ENCODE assay signal across 20 cellular contexts in genomic region chr1:84107955-84108354, GRCh38. TPM values are rescaled to one million over a fixed set of nuclear protein-coding genes. Genes with fewer than 3 reads are reported as not detected.
DNase-seq lines count a peak whose midpoint lies in the region; ATAC-seq and TF ChIP-seq lines count a peak whose summit lies in the region.
"Had no signal": no experiment of that assay in that cellular context is flagged by ENCODE, and none has a peak within 500 bp of the region (broad histone marks: within the 10 kb centered on the region; RNA-seq: fewer than 3 reads in every experiment).

No MANE protein-coding gene starts in this region.

- no peaks in the 10 kb centered on the region for H4K20me1 ChIP-seq in OCI-LY7 (ENCODE audit: insufficient read depth, low read length)

- H3K4me1 ChIP-seq in mesenchymal stem cell (ENCODE audit: control insufficient read depth, insufficient read depth, low read depth, low read length) (peaks cover 2% of the 10 kb centered on the region), OCI-LY7 (ENCODE audit: insufficient read depth, low read length, poor library complexity, severe bottlenecking) (no peaks in the 10 kb centered on the region)
- H3K4me1 ChIP-seq: breast epithelium had no signal

- H3K18ac ChIP-seq in mesenchymal stem cell (ENCODE audit: low read depth in 1 of 2, low read length in 2 of 2), result no peak overlapping the region

- H2BK5ac ChIP-seq in mesenchymal stem cell (ENCODE audit: low read depth, low read length, poor library complexity, severe bottlenecking), result no peak overlapping the region

- ATAC-seq in GM18502 (IDR thresholded peaks at IDR 0.05; ENCODE audit: poor library complexity, unreplicated experiment) (peak; percentile 4), GM21528 (IDR thresholded peaks at IDR 0.05; ENCODE audit: low FRiP score, unreplicated experiment) (peak; percentile 10), HG03439 (IDR thresholded peaks at IDR 0.05; ENCODE audit: unreplicated experiment) (peak; percentile 14), GM18907 (IDR thresholded peaks at IDR 0.05; ENCODE audit: unreplicated experiment) (no peak)
- ATAC-seq: activated CD4-positive, alpha-beta T cell treated with anti-CD3 and anti-CD28 coated beads for 36 hours; CD8-positive, alpha-beta T cell; mucosa of descending colon; stimulated activated naive CD8-positive, alpha-beta T cell treated with anti-CD3 and anti-CD28 coated beads, Interleukin-15, Interleukin-2, amounts not matched to agents 100 U/mL and 50 U/mL, for 24 hours had no signal

- intact Hi-C loops in OCI-LY7 (cut with micrococcal nuclease; ENCODE audit: unreplicated experiment), result no loop called here

- no peak overlapping the region for H3K23ac ChIP-seq in mesenchymal stem cell (ENCODE audit: low read length in 2 of 2)

- BruUV-seq in OCI-LY7 (replicated peaks; lab: Mats Ljungman, UMichigan), result no TSS peak

- no peak overlapping the region for H4K8ac ChIP-seq in mesenchymal stem cell (ENCODE audit: low read length)

- no peak overlapping the region for H2BK12ac ChIP-seq in mesenchymal stem cell (ENCODE audit: low read length in 2 of 2)

- H2BK15ac ChIP-seq in mesenchymal stem cell (ENCODE audit: low read depth, poor library complexity, severe bottlenecking), result no peak overlapping the region

- H3K9me3 ChIP-seq in mesenchymal stem cell (ENCODE audit: control insufficient read depth, low read length) (no peaks in the 10 kb centered on the region), OCI-LY7 (ENCODE audit: low read length) (peaks cover 5% of the 10 kb centered on the region; the same call in 1 of the 2 replicates)
- H3K9me3 ChIP-seq: breast epithelium, mucosa of descending colon, testis had no signal

- H2AK5ac ChIP-seq in mesenchymal stem cell (ENCODE audit: low read length, severe bottlenecking), result peak overlapping the region; percentile 48

- H3K4me2 ChIP-seq in mesenchymal stem cell (ENCODE audit: low read length, poor library complexity, severe bottlenecking) (no peak overlapping the region), OCI-LY7 (ENCODE audit: low read length) (no peak overlapping the region)
- H3K4me2 ChIP-seq: hepatocyte had no signal

- POLR2A ChIA-PET in OCI-LY7 (lab: Charles Lee), result no interaction called here

- H3K36me3 ChIP-seq in mesenchymal stem cell (ENCODE audit: control insufficient read depth in 1 of 2, insufficient read depth in 2 of 2, low read depth in 1 of 2, low read length in 2 of 2), result no peaks in the 10 kb centered on the region
- no peaks in the 10 kb centered on the region for H3K36me3 ChIP-seq in OCI-LY7 (ENCODE audit: insufficient read depth, low read length)
- H3K36me3 ChIP-seq: breast epithelium had no signal

- no peak overlapping the region for H4K91ac ChIP-seq in mesenchymal stem cell (ENCODE audit: low read length)

- DNase-seq in mesenchymal stem cell (no peak), NCI-H1694 (lab: John Stamatoyannopoulos, UW) (no peak), OCI-LY7 (ENCODE audit: low spot score) (no peak)
- DNase-seq in stimulated activated CD4-positive, alpha-beta T cell treated with anti-CD3 and anti-CD28 coated beads, Interleukin-2, amount 100 ng/mL, for 48 hours, result no peak
- DNase-seq: activated CD4-positive, alpha-beta T cell treated with anti-CD3 and anti-CD28 coated beads for 36 hours; amygdala; CD8-positive, alpha-beta T cell; mucosa of descending colon; NCI-H446 treated with DMSO at 0.1 percent for 48 hours; NCI-H774; stimulated activated naive CD8-positive, alpha-beta T cell treated with anti-CD3 and anti-CD28 coated beads, Interleukin-15, Interleukin-2, amounts not matched to agents 100 U/mL and 50 U/mL, for 24 hours; testis had no signal

- no peaks in the 10 kb centered on the region for H3K79me2 ChIP-seq in OCI-LY7 (ENCODE audit: insufficient read depth, low read depth, low read length)
- H3K79me2 ChIP-seq: hepatocyte had no signal

- H3K14ac ChIP-seq in mesenchymal stem cell (ENCODE audit: low read length in 2 of 2), result no peak overlapping the region

- H2AFZ ChIP-seq in mesenchymal stem cell (ENCODE audit: low read depth, low read length) (no peak overlapping the region), OCI-LY7 (ENCODE audit: low read length) (no peak overlapping the region)
- H2AFZ ChIP-seq: hepatocyte had no signal

- WGBS in mesenchymal stem cell, result no CpG with 5 or more reads among the region's 2 CpGs

- no peak for TF ChIP-seq CTCF in OCI-LY7 (conservative IDR thresholded peaks at IDR 0.05; ENCODE audit: low read length)

- H3K9ac ChIP-seq in mesenchymal stem cell (ENCODE audit: low read length), result no peak overlapping the region

- no peak overlapping the region for H2BK120ac ChIP-seq in mesenchymal stem cell (ENCODE audit: low read depth, low read length)

- H3K4me3 ChIP-seq in mesenchymal stem cell (ENCODE audit: insufficient read depth in 1 of 2, low read depth in 1 of 2, low read length in 2 of 2) (no peak overlapping the region), OCI-LY7 (ENCODE audit: low read depth, low read length, poor library complexity, severe bottlenecking) (no peak overlapping the region)
- H3K4me3 ChIP-seq: breast epithelium, hepatocyte, lung, mucosa of descending colon, skin epidermis, testis had no signal

- H3K9me2 ChIP-seq in OCI-LY7 (ENCODE audit: insufficient read depth, low read length), result no peaks in the 10 kb centered on the region

- H3K4ac ChIP-seq in mesenchymal stem cell (ENCODE audit: low read depth in 1 of 2, low read length in 2 of 2), result no peak overlapping the region

- H3K27ac ChIP-seq in mesenchymal stem cell (ENCODE audit: low read length, poor library complexity, severe bottlenecking) (peak overlapping the region; percentile 22), OCI-LY7 (ENCODE audit: low read depth, low read length, poor library complexity, severe bottlenecking) (no peak overlapping the region)
- H3K27ac ChIP-seq: breast epithelium, hepatocyte, skin epidermis, testis had no signal

- no peaks in the 10 kb centered on the region for H3K79me1 ChIP-seq in mesenchymal stem cell (replicated peaks; ENCODE audit: low read length, poor library complexity, severe bottlenecking)

- CTCF ChIA-PET in OCI-LY7 (lab: Charles Lee; ENCODE audit: unreplicated experiment), result no interaction called here

- H3K27me3 ChIP-seq in mesenchymal stem cell (ENCODE audit: control insufficient read depth in 1 of 2, insufficient read depth in 1 of 2, low read length in 2 of 2), result no peaks in the 10 kb centered on the region
- H3K27me3 ChIP-seq: breast epithelium, hepatocyte, testis had no signal

RNA-seq across cellular contexts. Expression of gene PRKACB, which starts 36.1 kb away (rescaled TPM):
- 22.1 TPM for polyA plus RNA-seq in mesenchymal stem cell (2013, experiment 1 of 2)
- 22.0 TPM for polyA plus RNA-seq in mesenchymal stem cell (2013, experiment 2 of 2)
- 14.1 and 16.6 TPM in 2 replicates for total RNA-seq in OCI-LY7 (2014; rRNA removed; shearing (Covaris generic))
- 38.5 and 40.3 TPM in 2 replicates for total RNA-seq in OCI-LY7 (2022)
